8 cellular contexts compared by ENCODE assay signal in the genomic region with DNA sequence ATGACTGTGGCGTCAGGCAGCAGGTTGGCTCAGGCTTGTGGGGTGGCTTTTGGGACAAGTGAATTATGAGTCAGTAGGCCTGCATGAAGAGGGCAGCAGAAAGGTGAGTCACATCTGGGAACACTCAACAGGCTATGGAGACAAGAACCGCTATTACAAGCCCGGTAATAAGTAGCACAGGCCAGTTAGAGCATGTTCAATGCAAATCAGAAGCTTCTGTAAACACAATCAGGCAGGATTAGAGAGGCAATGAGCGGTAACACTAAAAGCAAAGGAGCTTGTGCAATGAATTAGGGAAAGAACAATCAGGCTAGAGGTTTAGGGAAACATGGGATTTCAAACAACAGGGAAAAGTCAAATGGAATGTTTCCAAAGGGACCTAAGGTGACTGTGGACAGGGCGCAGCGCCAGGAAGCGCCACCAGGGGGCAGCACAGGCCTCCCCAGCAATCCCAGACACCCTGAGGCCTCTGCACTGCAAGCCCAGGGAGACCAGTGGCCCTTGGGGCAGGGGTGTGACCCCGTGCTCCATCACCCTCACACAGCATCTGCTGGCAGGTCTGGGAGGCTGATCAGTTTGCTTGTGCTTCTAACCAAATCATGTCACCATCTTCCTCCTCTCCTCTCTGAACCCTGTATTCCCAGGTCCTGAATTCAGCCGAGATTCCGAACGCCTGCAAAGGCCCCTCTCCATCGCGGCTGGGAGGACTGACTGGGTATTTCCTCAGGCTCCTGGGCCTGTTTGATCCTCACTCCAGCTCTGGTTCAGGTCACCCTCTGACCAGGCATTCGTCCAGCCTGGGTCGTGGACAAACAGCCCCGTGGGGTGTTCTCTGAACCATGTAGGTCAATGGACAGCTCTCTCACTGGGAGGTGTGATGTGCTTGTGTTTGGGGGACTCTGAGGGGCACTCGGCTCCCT. TPM values are rescaled to one million over a fixed set of nuclear protein-coding genes. Genes with fewer than 3 reads are reported as not detected.
DNase-seq lines count a peak whose midpoint lies in the region; ATAC-seq, FAIRE-seq and TF ChIP-seq lines count a peak whose summit lies in the region.

No MANE protein-coding gene starts in this region.

- H3K27ac Mint-ChIP-seq in CD8-positive, alpha-beta memory T cell, result peak overlapping the region in 1 of 8 donors; percentile 7

- no peak overlapping the region for H3K4me3 ChIP-seq in CD8-positive, alpha-beta memory T cell (ENCODE audit: low read length)
- H3K4me3 ChIP-seq in fibroblast of pulmonary artery (replicated peaks; ENCODE audit: low read depth, low read length) (no peak overlapping the region), neutrophil (ENCODE audit: low read depth in 1 of 2, low read length in 1 of 2) (no peak overlapping the region)

- H3K4me1 ChIP-seq in CD8-positive, alpha-beta memory T cell (ENCODE audit: insufficient read depth, low read length), result no peaks in the 10 kb centered on the region
- H3K4me1 ChIP-seq in neutrophil (ENCODE audit: control insufficient read depth in 1 of 2, insufficient read depth in 1 of 2, low read depth in 1 of 2, low read length in 1 of 2), result peaks cover 10 to 15% of the 10 kb centered on the region in 2 experiments

- peak; percentile 27 to 55 (median 43) for DNase-seq in CD8-positive, alpha-beta memory T cell
- DNase-seq in HTR-8/SVneo (ENCODE audit: insufficient read length, low spot score), result peak; percentile 76
- peak; percentile 6 for DNase-seq in OCI-M2 (lab: John Stamatoyannopoulos, UW; ENCODE audit: unreplicated experiment)
- DNase-seq in activated T-helper 1 cell treated with anti-CD3 and anti-CD28 coated beads, Interleukin-2, amount 50 U/mL, for 16 hours (ENCODE audit: low read depth in 1 of 2, low spot score in 1 of 2), result peak; percentile 18 to 39
- DNase-seq in fibroblast of pulmonary artery (ENCODE audit: low read depth), result peak; percentile 81
- DNase-seq in superior temporal gyrus (ENCODE audit: extremely low spot score), result peak; percentile 77

- no peak overlapping the region for H3K4me3 Mint-ChIP-seq in CD8-positive, alpha-beta memory T cell

- POLR2A ChIA-PET in CD8-positive, alpha-beta memory T cell (lab: Charles Lee), result no interaction called here

- FAIRE-seq in HTR-8/SVneo (lab: Jason Lieb, UNC), result no peak

- no peaks in the 10 kb centered on the region for H3K36me3 ChIP-seq in CD8-positive, alpha-beta memory T cell (ENCODE audit: insufficient read depth, low read length)
- H3K36me3 ChIP-seq in neutrophil, result no peaks in the 10 kb centered on the region

- H3K27me3 Mint-ChIP-seq in CD8-positive, alpha-beta memory T cell, result no peaks in the 10 kb centered on the region

- peaks cover 0 to 3% (median 0%) of the 10 kb centered on the region in 3 donors for H3K36me3 Mint-ChIP-seq in CD8-positive, alpha-beta memory T cell

- peak; percentile 98 for TF ChIP-seq CTCF in fibroblast of pulmonary artery (IDR thresholded peaks at IDR 0.05; ENCODE audit: low read length, missing control alignments)
- peak; percentile 87 for TF ChIP-seq CTCF in neutrophil (IDR thresholded peaks at IDR 0.05)

- CTCF ChIA-PET in CD8-positive, alpha-beta memory T cell (lab: Charles Lee), result interaction anchor here (0.8 to 2.5 kb wide), 7 partner anchors 8 to 28 kb away, joined by 3 to 12 read pairs (median 4); no protein-coding TSS in a partner anchor

- H3K27ac ChIP-seq in CD8-positive, alpha-beta memory T cell (ENCODE audit: low read depth, low read length), result no peak overlapping the region
- H3K27ac ChIP-seq in neutrophil, result no peak overlapping the region

- no peaks in the 10 kb centered on the region for H3K9me3 Mint-ChIP-seq in CD8-positive, alpha-beta memory T cell

- H3K27me3 ChIP-seq in CD8-positive, alpha-beta memory T cell (ENCODE audit: insufficient read depth, low read length, poor library complexity, severe bottlenecking), result no peaks in the 10 kb centered on the region
- H3K27me3 ChIP-seq in neutrophil, result no peaks in the 10 kb centered on the region

- ATAC-seq in GM19452 (IDR thresholded peaks at IDR 0.05; ENCODE audit: unreplicated experiment), result peak; percentile 67

- H3K4me1 Mint-ChIP-seq in CD8-positive, alpha-beta memory T cell, result peaks cover 0 to 10% (median 6%) of the 10 kb centered on the region in 3 donors

- H3K9me3 ChIP-seq in CD8-positive, alpha-beta memory T cell (ENCODE audit: low read length), result no peaks in the 10 kb centered on the region
- H3K9me3 ChIP-seq in neutrophil, result no peaks in the 10 kb centered on the region

RNA-seq across cellular contexts. Expression of a gene that starts 50.0 kb away (rescaled TPM):
- 100 to 1,000 TPM; 144 to 188 TPM for total RNA-seq in CD8-positive, alpha-beta memory T cell
- polyA plus RNA-seq in CD8-positive, alpha-beta memory T cell, result 163 TPM

Comparison
In these comparisons a context has a peak if more than half of its experiments do, and no peak if none do; other contexts are left out.
1. DNase-seq: peak in every context shown above with its lines; median percentile 81 in fibroblast of pulmonary artery; 77 in superior temporal gyrus; 76 in HTR-8/SVneo; 43 in CD8-positive, alpha-beta memory T cell; 28 in activated T-helper 1 cell treated with anti-CD3 and anti-CD28 coated beads, Interleukin-2, amount 50 U/mL, for 16 hours; 6 in OCI-M2.